2 cellular contexts compared by ENCODE assay signal in the genomic region with DNA sequence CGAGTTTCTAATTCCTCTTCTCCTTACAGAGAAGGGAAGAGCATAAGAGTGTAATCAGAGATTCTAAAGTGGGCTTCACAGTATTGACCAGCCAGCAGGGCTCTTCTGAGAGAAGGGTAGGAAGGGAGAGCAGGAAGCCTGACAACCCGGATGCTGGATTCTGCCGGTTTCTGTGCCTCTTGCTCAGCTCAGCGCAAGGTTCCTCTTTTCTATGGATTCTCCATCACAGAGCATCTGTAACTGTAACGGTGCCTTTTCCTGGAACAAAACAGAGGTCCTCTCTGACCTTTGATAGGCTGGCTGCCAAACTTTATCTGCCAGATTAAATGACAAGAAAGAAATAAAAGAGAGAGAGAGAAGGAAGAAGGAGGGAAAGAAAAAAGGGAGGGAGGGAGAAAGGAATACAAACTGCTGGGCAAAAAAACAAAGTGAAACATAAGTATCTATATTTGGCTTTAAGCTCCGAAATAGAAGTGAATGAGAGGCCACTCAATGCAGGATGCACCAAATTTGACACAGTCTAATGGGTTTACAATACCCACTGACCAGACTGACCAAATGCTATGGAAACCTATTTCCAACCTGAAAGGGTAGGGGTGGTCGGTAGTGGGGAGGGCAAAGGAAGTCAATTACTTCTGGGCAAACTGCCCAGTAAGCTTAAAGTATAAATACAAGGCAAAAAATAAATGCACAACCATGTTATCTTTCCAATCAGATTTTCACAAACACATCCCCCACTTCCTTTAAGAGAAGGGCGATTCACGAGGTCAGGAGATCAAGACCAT.
TF ChIP-seq lines count a peak whose summit lies in the region.

No MANE protein-coding gene starts in this region.

TF ChIP-seq in liver, 16 proteins besides CTCF, POLR2A, EP300 and RAD21:
- TF ChIP-seq HNF4G (IDR thresholded peaks at IDR 0.05) (no peak), HNF4A (conservative IDR thresholded peaks at IDR 0.05) (no peak), NR2F2 (IDR thresholded peaks at IDR 0.05) (peak; percentile 44)

TF ChIP-seq in HepG2, 621 proteins besides CTCF, POLR2A, EP300 and RAD21:
- TF ChIP-seq ZNF792 (CRISPR knock-in tag; IDR thresholded peaks at IDR 0.05) (no peak), MXI1 (IDR thresholded peaks at IDR 0.05; ENCODE audit: borderline replicate concordance, low read depth, low read length) (no peak), ZNF430 (CRISPR knock-in tag; IDR thresholded peaks at IDR 0.05) (no peak), ARNTL (CRISPR knock-in tag; IDR thresholded peaks at IDR 0.05) (no peak), MIXL1 (CRISPR knock-in tag; IDR thresholded peaks at IDR 0.05) (no peak), ZNF567 (CRISPR knock-in tag; IDR thresholded peaks at IDR 0.05; ENCODE audit: borderline replicate concordance) (no peak), TBP (CRISPR knock-in tag; IDR thresholded peaks at IDR 0.05) (no peak), HOXA3 (CRISPR knock-in tag; IDR thresholded peaks at IDR 0.05) (no peak)
- TF ChIP-seq, protein P1, sequence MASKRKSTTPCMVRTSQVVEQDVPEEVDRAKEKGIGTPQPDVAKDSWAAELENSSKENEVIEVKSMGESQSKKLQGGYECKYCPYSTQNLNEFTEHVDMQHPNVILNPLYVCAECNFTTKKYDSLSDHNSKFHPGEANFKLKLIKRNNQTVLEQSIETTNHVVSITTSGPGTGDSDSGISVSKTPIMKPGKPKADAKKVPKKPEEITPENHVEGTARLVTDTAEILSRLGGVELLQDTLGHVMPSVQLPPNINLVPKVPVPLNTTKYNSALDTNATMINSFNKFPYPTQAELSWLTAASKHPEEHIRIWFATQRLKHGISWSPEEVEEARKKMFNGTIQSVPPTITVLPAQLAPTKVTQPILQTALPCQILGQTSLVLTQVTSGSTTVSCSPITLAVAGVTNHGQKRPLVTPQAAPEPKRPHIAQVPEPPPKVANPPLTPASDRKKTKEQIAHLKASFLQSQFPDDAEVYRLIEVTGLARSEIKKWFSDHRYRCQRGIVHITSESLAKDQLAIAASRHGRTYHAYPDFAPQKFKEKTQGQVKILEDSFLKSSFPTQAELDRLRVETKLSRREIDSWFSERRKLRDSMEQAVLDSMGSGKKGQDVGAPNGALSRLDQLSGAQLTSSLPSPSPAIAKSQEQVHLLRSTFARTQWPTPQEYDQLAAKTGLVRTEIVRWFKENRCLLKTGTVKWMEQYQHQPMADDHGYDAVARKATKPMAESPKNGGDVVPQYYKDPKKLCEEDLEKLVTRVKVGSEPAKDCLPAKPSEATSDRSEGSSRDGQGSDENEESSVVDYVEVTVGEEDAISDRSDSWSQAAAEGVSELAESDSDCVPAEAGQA (IDR thresholded peaks at IDR 0.05; ENCODE audit: low read depth), result no peak
- TF ChIP-seq, protein P1 (CRISPR knock-in tag; IDR thresholded peaks at IDR 0.05; ENCODE audit: borderline replicate concordance), result no peak
- TF ChIP-seq, protein P2, sequence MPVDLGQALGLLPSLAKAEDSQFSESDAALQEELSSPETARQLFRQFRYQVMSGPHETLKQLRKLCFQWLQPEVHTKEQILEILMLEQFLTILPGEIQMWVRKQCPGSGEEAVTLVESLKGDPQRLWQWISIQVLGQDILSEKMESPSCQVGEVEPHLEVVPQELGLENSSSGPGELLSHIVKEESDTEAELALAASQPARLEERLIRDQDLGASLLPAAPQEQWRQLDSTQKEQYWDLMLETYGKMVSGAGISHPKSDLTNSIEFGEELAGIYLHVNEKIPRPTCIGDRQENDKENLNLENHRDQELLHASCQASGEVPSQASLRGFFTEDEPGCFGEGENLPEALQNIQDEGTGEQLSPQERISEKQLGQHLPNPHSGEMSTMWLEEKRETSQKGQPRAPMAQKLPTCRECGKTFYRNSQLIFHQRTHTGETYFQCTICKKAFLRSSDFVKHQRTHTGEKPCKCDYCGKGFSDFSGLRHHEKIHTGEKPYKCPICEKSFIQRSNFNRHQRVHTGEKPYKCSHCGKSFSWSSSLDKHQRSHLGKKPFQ (CRISPR knock-in tag; IDR thresholded peaks at IDR 0.05; ENCODE audit: insufficient replicate concordance), result no peak
